8 cellular contexts compared by ENCODE assay signal in genomic region chr12:7994731-7995205, GRCh38. TPM values are rescaled to one million over a fixed set of nuclear protein-coding genes. Genes with fewer than 3 reads are reported as not detected.
DNase-seq lines count a peak whose midpoint lies in the region; ATAC-seq and TF ChIP-seq lines count a peak whose summit lies in the region.

No MANE protein-coding gene starts in this region.

- H3K4me3 ChIP-seq in AG04450 (ENCODE audit: low read depth, low read length), result no peak overlapping the region

- peaks cover 18% of the 10 kb centered on the region for H3K9me3 ChIP-seq in AG04450 (ENCODE audit: control insufficient read depth, insufficient read depth, low read length)

- no peaks in the 10 kb centered on the region for H3K27me3 Mint-ChIP-seq in natural killer cell treated with Interleukin-12 subunit alpha and Interleukin-12 subunit beta and Interleukin-15 and Interleukin-18, amount 100 ng/mL, for 72 hours

- POLR2A ChIA-PET in AG04450 (lab: Yijun Ruan, JAX), result interaction anchor here (0.6 to 3.3 kb wide), 6 partner anchors 24 to 915 kb away, joined by 4 to 51 read pairs (median 12); partner anchors contain the start of gene SLC2A3

- CTCF ChIA-PET in AG04450 (lab: Charles Lee), result interaction anchor here (0.6 to 5.0 kb wide), 16 partner anchors 8 to 324 kb away, joined by 3 to 64 read pairs (median 4); partner anchors contain the start of gene SLC2A3

- peak; percentile 87 for DNase-seq in AG04450 (ENCODE audit: low read depth, low spot score)
- peak; percentile 41 for DNase-seq in T1000 (lab: John Stamatoyannopoulos, UW)
- peak; percentile 79 for DNase-seq in iris pigment epithelial cell (ENCODE audit: low read depth)
- no peak for DNase-seq in natural killer cell treated with Interleukin-12 subunit alpha and Interleukin-12 subunit beta and Interleukin-15 and Interleukin-18, amount 100 ng/mL, for 72 hours (ENCODE audit: low spot score)
- DNase-seq in activated CD4-positive, alpha-beta T cell treated with anti-CD3 and anti-CD28 coated beads for 48 hours, result no peak
- DNase-seq in stimulated activated naive CD4-positive, alpha-beta T cell treated with Interleukin-2 at 50 U/mL for 16 hours (lab: John Stamatoyannopoulos, UW), result no peak
- no peak for DNase-seq in activated gamma-delta T cell (lab: John Stamatoyannopoulos, UW)

- peak overlapping the region; percentile 96 for H3K27ac ChIP-seq in AG04450 (ENCODE audit: low read depth, low read length)

- H3K27ac Mint-ChIP-seq in natural killer cell treated with Interleukin-12 subunit alpha and Interleukin-12 subunit beta and Interleukin-15 and Interleukin-18, amount 100 ng/mL, for 72 hours, result no peak overlapping the region

- no peak overlapping the region for H3K4me3 Mint-ChIP-seq in natural killer cell treated with Interleukin-12 subunit alpha and Interleukin-12 subunit beta and Interleukin-15 and Interleukin-18, amount 100 ng/mL, for 72 hours

- no peaks in the 10 kb centered on the region for H3K36me3 Mint-ChIP-seq in natural killer cell treated with Interleukin-12 subunit alpha and Interleukin-12 subunit beta and Interleukin-15 and Interleukin-18, amount 100 ng/mL, for 72 hours

- no peak for TF ChIP-seq CTCF in AG04450 (IDR thresholded peaks at IDR 0.05; ENCODE audit: low read depth, low read length)

- no peaks in the 10 kb centered on the region for H3K9me3 Mint-ChIP-seq in natural killer cell treated with Interleukin-12 subunit alpha and Interleukin-12 subunit beta and Interleukin-15 and Interleukin-18, amount 100 ng/mL, for 72 hours

- H3K4me1 Mint-ChIP-seq in natural killer cell treated with Interleukin-12 subunit alpha and Interleukin-12 subunit beta and Interleukin-15 and Interleukin-18, amount 100 ng/mL, for 72 hours (ENCODE audit: low read depth in 2 of 2), result peaks cover 18 to 25% of the 10 kb centered on the region in 2 donors

- no peaks in the 10 kb centered on the region for H3K27me3 ChIP-seq in AG04450 (ENCODE audit: control insufficient read depth, insufficient read depth, low read length)

- ATAC-seq in GM21723 (IDR thresholded peaks at IDR 0.05; ENCODE audit: unreplicated experiment), result peak; percentile 10
- no peak for ATAC-seq in natural killer cell treated with Interleukin-12 subunit alpha and Interleukin-12 subunit beta and Interleukin-15 and Interleukin-18, amount 100 ng/mL, for 72 hours

RNA-seq across cellular contexts. Expression of gene FOXJ2, which starts 37.7 kb away (rescaled TPM):
- polyA plus RNA-seq in AG04450 (2011; rRNA removed), result 5.7 and 6.3 TPM in 2 replicates
- 10.3 and 12.4 TPM in 2 replicates for polyA minus RNA-seq in AG04450 (2011; rRNA and poly(A)+ RNA removed)
- total RNA-seq in natural killer cell treated with Interleukin-12 subunit alpha and Interleukin-12 subunit beta and Interleukin-15 and Interleukin-18, amount 100 ng/mL, for 72 hours, result 10 to 100 TPM; 16.2 to 17.2 TPM

RNA-seq across cellular contexts. Expression of gene SLC2A3, which starts 58.8 kb away (rescaled TPM):
- 57.7 and 58.5 TPM in 2 replicates for polyA plus RNA-seq in AG04450 (2011; rRNA removed)
- polyA minus RNA-seq in AG04450 (2011; rRNA and poly(A)+ RNA removed), result 79.7 and 120 TPM in 2 replicates
- 100 to 1,000 TPM; 250 to 356 TPM for total RNA-seq in natural killer cell treated with Interleukin-12 subunit alpha and Interleukin-12 subunit beta and Interleukin-15 and Interleukin-18, amount 100 ng/mL, for 72 hours

Comparison
In these comparisons a context has a peak if more than half of its experiments do, and no peak if none do; other contexts are left out.
1. DNase-seq: peak in AG04450 (single experiment), T1000 (single experiment) and iris pigment epithelial cell (single experiment); none in natural killer cell treated with Interleukin-12 subunit alpha and Interleukin-12 subunit beta and Interleukin-15 and Interleukin-18, amount 100 ng/mL, for 72 hours (single experiment), activated CD4-positive, alpha-beta T cell treated with anti-CD3 and anti-CD28 coated beads for 48 hours (single experiment), stimulated activated naive CD4-positive, alpha-beta T cell treated with Interleukin-2 at 50 U/mL for 16 hours (single experiment) and activated gamma-delta T cell (single experiment).